ENCODE assay signal across 15 cellular contexts in genomic region chr14:54483848-54484247, GRCh38. TPM values are rescaled to one million over a fixed set of nuclear protein-coding genes. Genes with fewer than 3 reads are reported as not detected.
DNase-seq lines count a peak whose midpoint lies in the region; ATAC-seq, FAIRE-seq and TF ChIP-seq lines count a peak whose summit lies in the region.
"Had no signal": no experiment of that assay in that cellular context is flagged by ENCODE, and none has a peak within 500 bp of the region (broad histone marks: within the 10 kb centered on the region; RNA-seq: fewer than 3 reads in every experiment).

No MANE protein-coding gene starts in this region.

- H3K4me3 Mint-ChIP-seq in activated CD4-positive, alpha-beta T cell treated with anti-CD3 and anti-CD28 coated beads for 36 hours = no peak overlapping the region
- no peak overlapping the region for H3K4me3 Mint-ChIP-seq in activated naive CD8-positive, alpha-beta T cell treated with anti-CD3 and anti-CD28 coated beads for 36 hours
- peak overlapping the region in 2 of 3 experiments; percentile 0 to 18 for H3K4me3 Mint-ChIP-seq in nephron
- H3K4me3 Mint-ChIP-seq: activated naive CD4-positive, alpha-beta T cell treated with anti-CD3 and anti-CD28 coated beads for 36 hours had no signal

- DNase-seq in activated CD4-positive, alpha-beta T cell treated with anti-CD3 and anti-CD28 coated beads for 36 hours = no peak
- no peak for DNase-seq in activated CD4-positive, alpha-beta T cell treated with anti-CD3 and anti-CD28 coated beads for 48 hours
- DNase-seq in HTR-8/SVneo (ENCODE audit: insufficient read length, low spot score) (no peak), mucosa of descending colon (no peak), mucosa of gallbladder (ENCODE audit: low spot score) (no peak)
- no peak for DNase-seq in activated naive CD8-positive, alpha-beta T cell treated with anti-CD3 and anti-CD28 coated beads for 36 hours
- DNase-seq in activated CD4-positive, alpha-beta T cell treated with anti-CD3 and anti-CD28 coated beads, Interleukin-2, amount 50 U/mL, for 48 hours = no peak
- DNase-seq: activated CD4-positive, alpha-beta T cell treated with anti-CD3 and anti-CD28 coated beads, Interleukin-2, amount 50 U/mL, for 4 hours; activated naive CD4-positive, alpha-beta T cell treated with anti-CD3 and anti-CD28 coated beads for 36 hours; left lung; naive thymus-derived CD8-positive, alpha-beta T cell; NCI-H1048; SHP77 had no signal

- peaks cover 42% of the 10 kb centered on the region for H3K4me1 ChIP-seq in mucosa of descending colon (ENCODE audit: low read depth)
- H3K4me1 ChIP-seq: breast epithelium had no signal

- no peaks in the 10 kb centered on the region for H3K9me3 Mint-ChIP-seq in activated CD4-positive, alpha-beta T cell treated with anti-CD3 and anti-CD28 coated beads for 36 hours (ENCODE audit: low read depth)
- H3K9me3 Mint-ChIP-seq in activated naive CD8-positive, alpha-beta T cell treated with anti-CD3 and anti-CD28 coated beads for 36 hours = no peaks in the 10 kb centered on the region
- no peaks in the 10 kb centered on the region for H3K9me3 Mint-ChIP-seq in nephron
- H3K9me3 Mint-ChIP-seq: activated naive CD4-positive, alpha-beta T cell treated with anti-CD3 and anti-CD28 coated beads for 36 hours had no signal

- FAIRE-seq in HTR-8/SVneo (lab: Jason Lieb, UNC) = peak; percentile 40

- peaks cover 59% of the 10 kb centered on the region for H3K4me1 Mint-ChIP-seq in activated CD4-positive, alpha-beta T cell treated with anti-CD3 and anti-CD28 coated beads for 36 hours
- peaks cover 49% of the 10 kb centered on the region for H3K4me1 Mint-ChIP-seq in activated naive CD8-positive, alpha-beta T cell treated with anti-CD3 and anti-CD28 coated beads for 36 hours
- peaks cover 42% of the 10 kb centered on the region for H3K4me1 Mint-ChIP-seq in nephron

- intact Hi-C loops in activated CD4-positive, alpha-beta T cell treated with anti-CD3 and anti-CD28 coated beads for 36 hours (cut with DNase I, micrococcal nuclease) = no loop called here
- intact Hi-C loops in mucosa of descending colon (cut with DNase I, micrococcal nuclease) = no loop called here

- H3K27ac Mint-ChIP-seq in activated CD4-positive, alpha-beta T cell treated with anti-CD3 and anti-CD28 coated beads for 36 hours = peak overlapping the region; percentile 58
- H3K27ac Mint-ChIP-seq in activated naive CD8-positive, alpha-beta T cell treated with anti-CD3 and anti-CD28 coated beads for 36 hours = peak overlapping the region; percentile 46
- H3K27ac Mint-ChIP-seq in nephron = peak overlapping the region in 2 of 3 experiments; percentile 35 to 43

- no peaks in the 10 kb centered on the region for H3K9me3 ChIP-seq in mucosa of descending colon
- H3K9me3 ChIP-seq: breast epithelium, left lung had no signal

- H3K27me3 Mint-ChIP-seq in activated CD4-positive, alpha-beta T cell treated with anti-CD3 and anti-CD28 coated beads for 36 hours = no peaks in the 10 kb centered on the region
- H3K27me3 Mint-ChIP-seq in activated naive CD8-positive, alpha-beta T cell treated with anti-CD3 and anti-CD28 coated beads for 36 hours = no peaks in the 10 kb centered on the region
- H3K27me3 Mint-ChIP-seq in nephron (ENCODE audit: low read depth) = no peaks in the 10 kb centered on the region

- POLR2A ChIA-PET in activated CD4-positive, alpha-beta T cell treated with anti-CD3 and anti-CD28 coated beads for 36 hours (lab: Charles Lee) = no interaction called here

- peaks cover 32% of the 10 kb centered on the region for H3K36me3 Mint-ChIP-seq in activated CD4-positive, alpha-beta T cell treated with anti-CD3 and anti-CD28 coated beads for 36 hours (ENCODE audit: low read depth)
- H3K36me3 Mint-ChIP-seq in activated naive CD8-positive, alpha-beta T cell treated with anti-CD3 and anti-CD28 coated beads for 36 hours = peaks cover 34% of the 10 kb centered on the region
- H3K36me3 Mint-ChIP-seq in nephron (ENCODE audit: low read depth) = peaks cover 42% of the 10 kb centered on the region

- no peaks in the 10 kb centered on the region for H3K36me3 ChIP-seq in mucosa of descending colon (ENCODE audit: low read depth)
- H3K36me3 ChIP-seq: breast epithelium had no signal

- no peak overlapping the region for H3K4me3 ChIP-seq in mucosa of descending colon
- H3K4me3 ChIP-seq: breast epithelium, left lung had no signal

- CTCF ChIA-PET in activated CD4-positive, alpha-beta T cell treated with anti-CD3 and anti-CD28 coated beads for 36 hours (lab: Charles Lee) = interaction anchor here (1.7 kb wide), 1 partner anchor 9 kb away, joined by 5 read pairs; no protein-coding TSS in a partner anchor

- ATAC-seq in activated CD4-positive, alpha-beta T cell treated with anti-CD3 and anti-CD28 coated beads for 36 hours = no peak
- ATAC-seq in mucosa of descending colon = no peak
- ATAC-seq: left lung; naive thymus-derived CD8-positive, alpha-beta T cell had no signal

- TF ChIP-seq CTCF in nephron (IDR thresholded peaks at IDR 0.05; ENCODE audit: unreplicated experiment in 3 of 3) = no peak
- TF ChIP-seq CTCF in mucosa of descending colon (IDR thresholded peaks at IDR 0.05) = no peak

RNA-seq across cellular contexts. Expression of gene GMFB, which starts 4.9 kb away (rescaled TPM):
- 10 to 100 TPM; 28.9 to 37.3 TPM for total RNA-seq in activated CD4-positive, alpha-beta T cell treated with anti-CD3 and anti-CD28 coated beads for 36 hours
- total RNA-seq in activated naive CD8-positive, alpha-beta T cell treated with anti-CD3 and anti-CD28 coated beads for 36 hours = 10 to 100 TPM; 44.4 to 45.4 TPM
- total RNA-seq in mucosa of descending colon (10 to 100 TPM; 55.7 to 74.4 (median 57.5) TPM), mucosa of gallbladder (27.9 TPM)

RNA-seq across cellular contexts. Expression of gene CGRRF1, which starts 25.9 kb away (rescaled TPM):
- 10 to 100 TPM; 10.2 to 15.2 TPM for total RNA-seq in activated CD4-positive, alpha-beta T cell treated with anti-CD3 and anti-CD28 coated beads for 36 hours
- total RNA-seq in activated naive CD8-positive, alpha-beta T cell treated with anti-CD3 and anti-CD28 coated beads for 36 hours = 10 to 100 TPM; 11.5 to 12.9 TPM
- total RNA-seq in mucosa of descending colon (10 to 100 TPM; 17.0 to 25.2 (median 22.5) TPM), mucosa of gallbladder (17.6 TPM)

RNA-seq across cellular contexts. Expression of gene CNIH1, which starts 42.7 kb away (rescaled TPM):
- total RNA-seq in activated CD4-positive, alpha-beta T cell treated with anti-CD3 and anti-CD28 coated beads for 36 hours = 100 to 1,000 TPM in 1 of 2 experiments, 10 to 100 TPM in 1; 86.6 to 109 TPM
- total RNA-seq in activated naive CD8-positive, alpha-beta T cell treated with anti-CD3 and anti-CD28 coated beads for 36 hours = 10 to 100 TPM; 92.0 to 95.4 TPM
- 100 to 1,000 TPM in 2 of 3 donors, 10 to 100 TPM in 1; 99.9 to 115 (median 101) TPM for total RNA-seq in mucosa of descending colon
- 98.5 TPM for total RNA-seq in mucosa of gallbladder

Comparison
In these comparisons a context has a peak if more than half of its experiments do, and no peak if none do; other contexts are left out.
1. H3K4me3 Mint-ChIP-seq: peak in nephron (2 of 3); none in activated CD4-positive, alpha-beta T cell treated with anti-CD3 and anti-CD28 coated beads for 36 hours (single experiment) and activated naive CD8-positive, alpha-beta T cell treated with anti-CD3 and anti-CD28 coated beads for 36 hours (single experiment).
2. Peak in every context shown above with its lines, with median percentiles within 50 percentile points of each other: H3K27ac Mint-ChIP-seq.